Comparison of ENCODE assay signal across 8 cellular contexts in the genomic region with DNA sequence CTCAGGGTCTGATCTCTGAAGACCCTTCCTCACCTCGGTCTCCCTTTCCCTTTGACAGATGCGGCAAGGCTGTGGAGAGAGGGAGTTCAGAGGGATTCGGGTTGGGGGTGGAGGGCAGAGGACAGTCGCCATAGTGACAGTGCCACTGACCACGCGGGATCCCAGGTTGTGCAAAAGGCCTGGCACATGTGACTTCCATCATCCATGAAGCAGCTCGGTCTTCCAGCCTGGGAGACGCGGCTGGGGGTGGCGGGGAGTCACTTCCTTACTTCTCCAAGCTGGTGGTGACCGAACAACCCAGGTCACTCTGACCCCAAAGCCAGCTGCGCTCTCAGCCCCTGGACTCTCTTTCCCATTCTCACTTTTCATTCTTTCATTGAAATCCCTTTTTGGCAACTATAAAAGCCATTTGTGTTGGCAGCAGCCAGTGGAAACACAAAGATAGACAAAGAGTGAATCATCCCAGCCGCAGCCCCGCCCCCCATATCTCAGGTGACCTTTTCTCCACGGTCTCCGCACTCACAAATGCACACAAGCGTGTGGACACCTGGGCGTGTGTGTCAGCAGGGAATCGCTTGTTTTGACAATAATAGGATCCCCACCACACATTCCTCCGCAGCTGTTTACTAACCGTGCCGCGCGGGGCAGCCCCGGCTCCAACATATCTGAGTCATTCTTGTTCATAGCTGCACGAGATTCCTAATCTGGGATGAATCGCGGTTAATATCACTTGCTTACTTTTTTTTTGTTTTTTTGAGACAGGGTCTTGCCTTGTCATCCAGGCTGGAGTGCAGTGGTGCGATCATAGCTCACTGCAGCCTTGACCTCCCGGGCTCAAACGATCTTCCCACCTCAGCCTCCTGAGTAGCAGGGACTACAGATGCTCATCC.
A peak's percentile ranks its signal among the peaks of the same experiment; 100 is the strongest.
DNase-seq lines count a peak whose midpoint lies in the region; ATAC-seq and TF ChIP-seq lines count a peak whose summit lies in the region.

No MANE protein-coding gene starts in this region.

- H3K4me1 Mint-ChIP-seq in activated naive CD4-positive, alpha-beta T cell treated with anti-CD3 and anti-CD28 coated beads, Interleukin-2, amount 50 U/mL, for 24 hours, result peaks cover 9% of the 10 kb centered on the region

- peak overlapping the region; percentile 62 for H3K27ac Mint-ChIP-seq in activated naive CD4-positive, alpha-beta T cell treated with anti-CD3 and anti-CD28 coated beads, Interleukin-2, amount 50 U/mL, for 24 hours

- H3K4me3 ChIP-seq in AG04450 (ENCODE audit: low read depth, low read length) (peak overlapping the region; percentile 29; the same call in 1 of the 2 replicates), stomach smooth muscle (ENCODE audit: low read length in 2 of 2) (peak overlapping the region; percentile 15 to 35)

- POLR2A ChIA-PET in AG04450 (lab: Yijun Ruan, JAX), result interaction anchor here (1.1 to 1.5 kb wide), 4 partner anchors 9 to 95 kb away, joined by 3 to 11 read pairs (median 6); no protein-coding TSS in a partner anchor

- no peak overlapping the region for H3K4me3 Mint-ChIP-seq in activated naive CD4-positive, alpha-beta T cell treated with anti-CD3 and anti-CD28 coated beads, Interleukin-2, amount 50 U/mL, for 24 hours

- H3K9me3 Mint-ChIP-seq in activated naive CD4-positive, alpha-beta T cell treated with anti-CD3 and anti-CD28 coated beads, Interleukin-2, amount 50 U/mL, for 24 hours, result no peaks in the 10 kb centered on the region

- H3K4me1 ChIP-seq in stomach smooth muscle (ENCODE audit: control insufficient read depth, insufficient read depth, low read length), result peaks cover 40% of the 10 kb centered on the region

- H3K9me3 ChIP-seq in AG04450 (ENCODE audit: control insufficient read depth, insufficient read depth, low read length) (no peaks in the 10 kb centered on the region; the same call in 1 of the 2 replicates), stomach smooth muscle (ENCODE audit: control insufficient read depth in 2 of 2, low read length in 2 of 2) (no peaks in the 10 kb centered on the region)

- peak overlapping the region; percentile 96 for H3K27ac ChIP-seq in AG04450 (ENCODE audit: low read depth, low read length)
- no peak overlapping the region for H3K27ac ChIP-seq in stomach smooth muscle (ENCODE audit: low read length)

- ATAC-seq in GM21390 (IDR thresholded peaks at IDR 0.05; ENCODE audit: unreplicated experiment), result no peak
- ATAC-seq in HG02759 (IDR thresholded peaks at IDR 0.05; ENCODE audit: unreplicated experiment), result no peak

- no peaks in the 10 kb centered on the region for H3K36me3 Mint-ChIP-seq in activated naive CD4-positive, alpha-beta T cell treated with anti-CD3 and anti-CD28 coated beads, Interleukin-2, amount 50 U/mL, for 24 hours

- no peaks in the 10 kb centered on the region for H3K27me3 ChIP-seq in AG04450 (ENCODE audit: control insufficient read depth, insufficient read depth, low read length)
- no peaks in the 10 kb centered on the region for H3K27me3 ChIP-seq in stomach smooth muscle (ENCODE audit: control insufficient read depth in 1 of 2, insufficient read depth in 2 of 2, low read length in 2 of 2)

- peak; percentile 93 for DNase-seq in AG04450 (ENCODE audit: low read depth, low spot score)
- peak; percentile 96 for DNase-seq in HPDE6-E6E7 (ENCODE audit: extremely low spot score)
- DNase-seq in iPS-NIHi7 (ENCODE audit: extremely low spot score), result peak; percentile 12
- no peak for DNase-seq in MV-4-11 (lab: John Stamatoyannopoulos, UW)

- no peaks in the 10 kb centered on the region for H3K27me3 Mint-ChIP-seq in activated naive CD4-positive, alpha-beta T cell treated with anti-CD3 and anti-CD28 coated beads, Interleukin-2, amount 50 U/mL, for 24 hours

- H3K36me3 ChIP-seq in stomach smooth muscle (ENCODE audit: control insufficient read depth in 2 of 2, insufficient read depth in 2 of 2, low read length in 2 of 2), result no peaks in the 10 kb centered on the region

- no peak overlapping the region for H3K9ac ChIP-seq in stomach smooth muscle (ENCODE audit: low read length in 2 of 2)

- CTCF ChIA-PET in AG04450 (lab: Charles Lee), result no interaction called here

- TF ChIP-seq CTCF in AG04450 (IDR thresholded peaks at IDR 0.05; ENCODE audit: low read depth, low read length), result no peak
